ENCODE assay signal across 8 cellular contexts in genomic region chr3:155737844-155738460, GRCh38. TPM values are rescaled to one million over a fixed set of nuclear protein-coding genes. Genes with fewer than 3 reads are reported as not detected.
DNase-seq lines count a peak whose midpoint lies in the region; ATAC-seq lines count a peak whose summit lies in the region.

No MANE protein-coding gene starts in this region.

- peak overlapping the region; percentile 75 for H3K4me2 ChIP-seq in mesenchymal stem cell (ENCODE audit: low read length, poor library complexity, severe bottlenecking)

- no peak overlapping the region for H2BK120ac ChIP-seq in mesenchymal stem cell (ENCODE audit: low read depth, low read length)

- H3K4me3 ChIP-seq in mesenchymal stem cell (ENCODE audit: insufficient read depth in 1 of 2, low read depth in 1 of 2, low read length in 2 of 2) = no peak overlapping the region

- 80% methylated on average over 8 of the region's 8 CpGs for WGBS in mesenchymal stem cell

- DNase-seq in NCI-H526 treated with DMSO at 0.1 percent for 48 hours (lab: John Stamatoyannopoulos, UW) (peak; percentile 54), mesenchymal stem cell (no peak), KG1 (lab: John Stamatoyannopoulos, UW) (no peak), NCI-H345 (lab: John Stamatoyannopoulos, UW) (no peak), caudate nucleus (lab: John Stamatoyannopoulos, UW) (no peak)

- no peak overlapping the region for H3K18ac ChIP-seq in mesenchymal stem cell (ENCODE audit: low read depth in 1 of 2, low read length in 2 of 2)

- H2BK15ac ChIP-seq in mesenchymal stem cell (ENCODE audit: low read depth, poor library complexity, severe bottlenecking) = no peak overlapping the region

- peaks cover 8% of the 10 kb centered on the region for H3K4me1 ChIP-seq in mesenchymal stem cell (ENCODE audit: control insufficient read depth, insufficient read depth, low read depth, low read length)

- H3K27ac ChIP-seq in mesenchymal stem cell (ENCODE audit: low read length, poor library complexity, severe bottlenecking) = peak overlapping the region; percentile 85
- H3K27ac ChIP-seq in caudate nucleus (ENCODE audit: low read depth, low read length) = no peak overlapping the region

- no peak overlapping the region for H3K4ac ChIP-seq in mesenchymal stem cell (ENCODE audit: low read depth in 1 of 2, low read length in 2 of 2)

- H2BK12ac ChIP-seq in mesenchymal stem cell (ENCODE audit: low read length in 2 of 2) = no peak overlapping the region

- peaks cover 0 to 15% of the 10 kb centered on the region in 2 experiments for H3K27me3 ChIP-seq in mesenchymal stem cell (ENCODE audit: control insufficient read depth in 1 of 2, insufficient read depth in 1 of 2, low read length in 2 of 2)

- no peak overlapping the region for H3K9ac ChIP-seq in mesenchymal stem cell (ENCODE audit: low read length)

- H4K8ac ChIP-seq in mesenchymal stem cell (ENCODE audit: low read length) = no peak overlapping the region

- H3K79me1 ChIP-seq in mesenchymal stem cell (replicated peaks; ENCODE audit: low read length, poor library complexity, severe bottlenecking) = no peaks in the 10 kb centered on the region

- H3K14ac ChIP-seq in mesenchymal stem cell (ENCODE audit: low read length in 2 of 2) = no peak overlapping the region

- H2BK5ac ChIP-seq in mesenchymal stem cell (ENCODE audit: low read depth, low read length, poor library complexity, severe bottlenecking) = no peak overlapping the region

- H2AK5ac ChIP-seq in mesenchymal stem cell (ENCODE audit: low read length, severe bottlenecking) = no peak overlapping the region

- H3K9me3 ChIP-seq in mesenchymal stem cell (ENCODE audit: control insufficient read depth, low read length) = no peaks in the 10 kb centered on the region

- H2AFZ ChIP-seq in mesenchymal stem cell (ENCODE audit: low read depth, low read length) = no peak overlapping the region

- H3K23ac ChIP-seq in mesenchymal stem cell (ENCODE audit: low read length in 2 of 2) = no peak overlapping the region

- no peak overlapping the region for H4K91ac ChIP-seq in mesenchymal stem cell (ENCODE audit: low read length)

- peak; percentile 96 for ATAC-seq in GM18517 (IDR thresholded peaks at IDR 0.05; ENCODE audit: unreplicated experiment)
- peak; percentile 77 for ATAC-seq in HG02852 (IDR thresholded peaks at IDR 0.05; ENCODE audit: unreplicated experiment)
- no peak for ATAC-seq in activated CD4-positive, CD25-positive, alpha-beta regulatory T cell treated with anti-CD3 and anti-CD28 coated beads, Interleukin-2, amount 50 U/mL, for 24 hours

- H3K36me3 ChIP-seq in mesenchymal stem cell (ENCODE audit: control insufficient read depth in 1 of 2, insufficient read depth in 2 of 2, low read depth in 1 of 2, low read length in 2 of 2) = no peaks in the 10 kb centered on the region

RNA-seq across cellular contexts. Expression of gene PLCH1, which starts 6.9 kb away (rescaled TPM):
- 0.76 TPM for polyA plus RNA-seq in mesenchymal stem cell (2013, experiment 1 of 2)
- polyA plus RNA-seq in mesenchymal stem cell (2013, experiment 2 of 2) = 0.70 TPM

Comparison
In these comparisons a context has a peak if more than half of its experiments do, and no peak if none do; other contexts are left out.
1. ATAC-seq: peak in GM18517 (single experiment) and HG02852 (single experiment); none in activated CD4-positive, CD25-positive, alpha-beta regulatory T cell treated with anti-CD3 and anti-CD28 coated beads, Interleukin-2, amount 50 U/mL, for 24 hours (0 of 2).